Comparison of ENCODE assay signal across 22 cellular contexts in genomic region chr5:23042231-23042630, GRCh38.
"Had no signal": no experiment of that assay in that cellular context is flagged by ENCODE, and none has a peak within 500 bp of the region (broad histone marks: within the 10 kb centered on the region; RNA-seq: fewer than 3 reads in every experiment).

No MANE protein-coding gene starts in this region.

- ATAC-seq: activated CD4-positive, CD25-positive, alpha-beta regulatory T cell treated with anti-CD3 and anti-CD28 coated beads, Interleukin-2, amount 50 U/mL, for 24 hours; gastroesophageal sphincter; left ventricle myocardium superior; natural killer cell; stimulated activated naive CD8-positive, alpha-beta T cell treated with anti-CD3 and anti-CD28 coated beads, Interleukin-15, Interleukin-2, amounts not matched to agents 100 U/mL and 50 U/mL, for 24 hours had no signal

- H3K4me1 ChIP-seq: gastroesophageal sphincter, prostate gland, spleen, upper lobe of left lung had no signal

- DNase-seq: activated CD4-positive, alpha-beta memory T cell treated with anti-CD3 and anti-CD28 coated beads, Interleukin-2, amount 10 ng/mL, durations not matched to agents 7 days and 5 days; activated CD4-positive, alpha-beta T cell treated with anti-CD3 and anti-CD28 coated beads, Interleukin-2, amount 10 ng/mL, durations not matched to agents 24 days and 14 days; activated effector memory CD4-positive, alpha-beta T cell treated with anti-CD3 and anti-CD28 coated beads, Interleukin-2, amount 50 U/mL, for 16 hours; activated naive CD4-positive, alpha-beta T cell treated with anti-CD3 and anti-CD28 coated beads, Interleukin-2, amount 10 ng/mL, durations not matched to agents 7 days and 5 days; activated T-cell treated with anti-CD3 and anti-CD28 coated beads for 4 hours; amygdala; cerebellar nuclear complex; endodermal cell; head of caudate nucleus; hypothalamus; left ventricle myocardium superior; midbrain; natural killer cell; spleen; stimulated activated CD4-positive, alpha-beta T cell treated with anti-CD3 and anti-CD28 coated beads, Interleukin-4, amount 100 ng/mL, for 1 hour; stimulated activated naive CD8-positive, alpha-beta T cell treated with anti-CD3 and anti-CD28 coated beads, Interleukin-15, Interleukin-2, amounts not matched to agents 100 U/mL and 50 U/mL, for 24 hours; upper lobe of left lung had no signal

- H3K4me1 Mint-ChIP-seq: activated CD4-positive, alpha-beta memory T cell treated with anti-CD3 and anti-CD28 coated beads, Interleukin-2, amount 10 ng/mL, durations not matched to agents 7 days and 5 days; activated CD4-positive, alpha-beta T cell treated with anti-CD3 and anti-CD28 coated beads, Interleukin-2, amount 10 ng/mL, durations not matched to agents 24 days and 14 days; activated naive CD4-positive, alpha-beta T cell treated with anti-CD3 and anti-CD28 coated beads, Interleukin-2, amount 10 ng/mL, durations not matched to agents 7 days and 5 days; endodermal cell; natural killer cell had no signal

- H3K27me3 ChIP-seq: gastroesophageal sphincter, spleen, upper lobe of left lung had no signal

- H3K4me3 Mint-ChIP-seq: activated CD4-positive, alpha-beta memory T cell treated with anti-CD3 and anti-CD28 coated beads, Interleukin-2, amount 10 ng/mL, durations not matched to agents 7 days and 5 days; activated CD4-positive, alpha-beta T cell treated with anti-CD3 and anti-CD28 coated beads, Interleukin-2, amount 10 ng/mL, durations not matched to agents 24 days and 14 days; activated naive CD4-positive, alpha-beta T cell treated with anti-CD3 and anti-CD28 coated beads, Interleukin-2, amount 10 ng/mL, durations not matched to agents 7 days and 5 days; endodermal cell; natural killer cell had no signal

- H3K36me3 ChIP-seq: gastroesophageal sphincter, prostate gland, spleen, upper lobe of left lung had no signal

- H3K27ac Mint-ChIP-seq: activated CD4-positive, alpha-beta memory T cell treated with anti-CD3 and anti-CD28 coated beads, Interleukin-2, amount 10 ng/mL, durations not matched to agents 7 days and 5 days; activated CD4-positive, alpha-beta T cell treated with anti-CD3 and anti-CD28 coated beads, Interleukin-2, amount 10 ng/mL, durations not matched to agents 24 days and 14 days; activated naive CD4-positive, alpha-beta T cell treated with anti-CD3 and anti-CD28 coated beads, Interleukin-2, amount 10 ng/mL, durations not matched to agents 7 days and 5 days; endodermal cell; natural killer cell had no signal

- H3K36me3 Mint-ChIP-seq: activated naive CD4-positive, alpha-beta T cell treated with anti-CD3 and anti-CD28 coated beads, Interleukin-2, amount 10 ng/mL, durations not matched to agents 7 days and 5 days had no signal

- H3K9me3 ChIP-seq: gastroesophageal sphincter, prostate gland, spleen, upper lobe of left lung had no signal

- H3K9me3 Mint-ChIP-seq: activated CD4-positive, alpha-beta T cell treated with anti-CD3 and anti-CD28 coated beads, Interleukin-2, amount 10 ng/mL, durations not matched to agents 24 days and 14 days; endodermal cell had no signal

- H3K27ac ChIP-seq: coronary artery, gastroesophageal sphincter, prostate gland, spleen, upper lobe of left lung, VCaP had no signal

- H3K4me3 ChIP-seq: coronary artery, gastroesophageal sphincter, prostate gland, spleen, upper lobe of left lung had no signal
